16 cellular contexts compared by ENCODE assay signal in the genomic region with DNA sequence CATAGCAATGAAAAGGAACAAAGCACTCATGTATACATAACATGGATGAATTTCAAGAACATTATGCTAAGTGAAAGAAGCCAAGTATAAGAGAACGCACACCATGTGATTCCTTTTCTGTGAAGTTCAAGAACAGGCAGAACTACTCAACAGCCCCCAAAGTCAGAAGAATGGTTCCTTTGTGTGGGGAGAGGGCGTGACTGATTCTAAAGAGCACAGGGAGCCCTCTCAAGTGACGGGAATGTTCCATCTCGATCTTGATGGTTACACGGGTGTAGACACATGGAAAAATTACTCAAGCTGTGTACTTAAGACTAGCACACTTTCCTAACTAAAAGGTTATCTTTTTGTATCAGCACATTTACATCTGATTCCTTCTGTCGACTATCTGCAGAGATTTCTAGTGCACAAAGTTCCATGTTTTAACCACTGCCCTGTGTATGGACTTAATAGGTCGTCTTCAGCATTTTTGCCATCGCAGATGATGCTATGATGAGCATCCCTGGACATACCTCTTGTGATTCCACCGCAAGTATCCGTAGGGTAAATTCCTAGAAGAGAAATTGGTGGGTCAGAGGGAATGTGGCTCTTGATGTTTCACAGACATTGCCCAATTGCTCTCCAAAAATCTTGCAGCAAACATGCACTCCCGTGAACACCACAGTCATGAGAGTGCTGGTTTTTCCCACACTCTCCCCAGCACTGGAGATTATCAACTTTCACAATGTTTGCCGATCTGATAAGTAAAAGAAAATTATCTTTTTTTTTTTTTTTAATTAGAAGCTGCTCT.
"Had no signal": no experiment of that assay in that cellular context is flagged by ENCODE, and none has a peak within 500 bp of the region (broad histone marks: within the 10 kb centered on the region; RNA-seq: fewer than 3 reads in every experiment).

No MANE protein-coding gene starts in this region.

- H3K4me3 Mint-ChIP-seq: memory B cell; nephron progenitor cell; stimulated activated naive B cell treated with anti-CD40 and anti-IgM and Interleukin-4, amounts not matched to agents 10 μg/mL and 1 μg/mL and 100 μg/mL, for 72 hours had no signal

- H3K27ac Mint-ChIP-seq: activated T-helper 2 cell treated with anti-CD3 and anti-CD28 coated beads, Interferon-gamma antibody, Interleukin-2, Interleukin-4, amounts not matched to agents 10 μg/mL and 5 μg/mL and 100 μg/mL, durations not matched to agents 14 hours and 24 hours and 36 hours; memory B cell; stimulated activated naive B cell treated with anti-CD40 and anti-IgM and Interleukin-4, amounts not matched to agents 10 μg/mL and 1 μg/mL and 100 μg/mL, for 72 hours had no signal

- ATAC-seq: activated CD4-positive, CD25-positive, alpha-beta regulatory T cell treated with anti-CD3 and anti-CD28 coated beads, Interleukin-2, amount 50 U/mL, for 24 hours; gastrocnemius medialis; sciatic nerve; stimulated activated naive B cell treated with anti-CD40 and anti-IgM and Interleukin-4, amounts not matched to agents 10 μg/mL and 1 μg/mL and 100 μg/mL, for 72 hours had no signal

- H3K4me3 ChIP-seq: adrenal gland, esophagus muscularis mucosa, gastrocnemius medialis, left ventricle myocardium inferior, prostate gland, transverse colon had no signal

- DNase-seq: activated naive CD4-positive, alpha-beta T cell treated with anti-CD3 and anti-CD28 coated beads, Interleukin-2, amount 50 U/mL, for 16 hours; adrenal gland; gastrocnemius medialis; kidney; left ventricle myocardium inferior; nephron progenitor cell; stimulated activated CD4-positive, alpha-beta T cell treated with anti-CD3 and anti-CD28 coated beads, Interleukin-2, amount 100 ng/mL, for 24 hours; stimulated activated naive B cell treated with anti-CD40 and anti-IgM and Interleukin-4, amounts not matched to agents 10 μg/mL and 1 μg/mL and 100 μg/mL, for 72 hours; substantia nigra; transverse colon had no signal

- H3K27me3 Mint-ChIP-seq: memory B cell had no signal

- H3K9me3 Mint-ChIP-seq: activated T-helper 2 cell treated with anti-CD3 and anti-CD28 coated beads, Interferon-gamma antibody, Interleukin-2, Interleukin-4, amounts not matched to agents 10 μg/mL and 5 μg/mL and 100 μg/mL, durations not matched to agents 14 hours and 24 hours and 36 hours had no signal

- H3K36me3 ChIP-seq: adrenal gland, esophagus muscularis mucosa, gastrocnemius medialis, left ventricle myocardium inferior, prostate gland, transverse colon had no signal

- H3K36me3 Mint-ChIP-seq: memory B cell; stimulated activated naive B cell treated with anti-CD40 and anti-IgM and Interleukin-4, amounts not matched to agents 10 μg/mL and 1 μg/mL and 100 μg/mL, for 72 hours had no signal

- H3K27me3 ChIP-seq: adrenal gland, gastrocnemius medialis, transverse colon had no signal

- H3K4me1 Mint-ChIP-seq: memory B cell; stimulated activated naive B cell treated with anti-CD40 and anti-IgM and Interleukin-4, amounts not matched to agents 10 μg/mL and 1 μg/mL and 100 μg/mL, for 72 hours had no signal
